24 cellular contexts compared by ENCODE assay signal in the genomic region with DNA sequence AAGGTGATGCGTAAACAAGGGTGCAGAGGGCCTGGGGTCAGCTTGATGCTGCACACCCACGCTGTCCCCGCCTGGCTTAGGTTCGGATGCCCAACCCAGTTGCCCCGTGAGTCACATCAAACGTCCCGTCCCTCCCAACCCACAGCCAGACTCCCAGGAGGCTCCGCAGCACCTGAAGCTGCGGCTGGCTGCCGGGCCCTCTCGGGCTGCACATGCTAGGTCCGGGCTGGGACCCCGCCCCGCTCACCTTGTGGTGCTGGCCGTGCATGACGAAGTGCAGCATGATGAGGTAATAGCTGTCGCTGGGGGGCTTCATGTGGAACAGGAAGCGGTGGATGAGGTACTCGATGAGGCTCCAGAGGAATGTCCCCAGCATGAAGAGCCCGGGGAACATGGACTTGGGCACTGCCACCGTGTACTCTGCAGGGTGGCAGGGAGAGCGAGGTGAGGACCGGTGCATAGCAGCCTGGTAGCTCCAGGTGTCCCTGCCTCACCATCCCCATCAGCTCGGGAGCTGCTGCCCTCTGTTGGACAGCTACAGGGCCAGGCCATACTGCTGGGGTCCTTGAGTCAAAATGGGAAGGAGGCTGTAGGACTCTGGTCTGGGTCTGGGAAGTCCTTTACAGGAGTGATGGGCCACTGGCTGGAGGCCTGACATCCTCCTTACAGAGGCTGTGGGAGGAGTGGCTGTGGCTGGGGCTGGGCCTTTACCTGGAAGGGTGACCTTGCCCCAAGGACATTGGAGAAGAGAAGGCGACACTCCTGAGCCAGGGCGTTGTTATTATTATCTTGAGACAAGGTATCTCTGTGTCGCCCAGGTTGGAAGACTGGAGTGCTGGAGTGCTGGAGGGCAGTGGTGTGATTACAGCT. TPM values are rescaled to one million over a fixed set of nuclear protein-coding genes. Genes with fewer than 3 reads are reported as not detected.
DNase-seq lines count a peak whose midpoint lies in the region; ATAC-seq and TF ChIP-seq lines count a peak whose summit lies in the region.
"Had no signal": no experiment of that assay in that cellular context is flagged by ENCODE, and none has a peak within 500 bp of the region (broad histone marks: within the 10 kb centered on the region; RNA-seq: fewer than 3 reads in every experiment).

No MANE protein-coding gene starts in this region.

- no peak overlapping the region for H3K56ac ChIP-seq in IMR-90 (ENCODE audit: extremely low read depth, insufficient read depth, low read length)

- TF ChIP-seq RAD21 in IMR-90 (IDR thresholded peaks at IDR 0.05; ENCODE audit: low read length) = no peak

- H4K20me1 ChIP-seq in IMR-90 (ENCODE audit: insufficient read depth, low read length) (no peaks in the 10 kb centered on the region), MM.1S (ENCODE audit: insufficient read depth, low read length) (no peaks in the 10 kb centered on the region)

- POLR2A ChIA-PET in IMR-90 (lab: Charles Lee; ENCODE audit: unreplicated experiment) = no interaction called here

- H3K4me1 ChIP-seq in IMR-90 (ENCODE audit: control insufficient read depth, insufficient read depth, low read length) (no peaks in the 10 kb centered on the region), MM.1S (ENCODE audit: low read length) (no peaks in the 10 kb centered on the region)
- H3K4me1 ChIP-seq: ascending aorta, esophagus squamous epithelium, right lobe of liver, uterus had no signal

- no peak overlapping the region for H4K91ac ChIP-seq in IMR-90 (ENCODE audit: insufficient read depth, low read depth, low read length)

- 88% methylated on average over 10 of the region's 27 CpGs; no CpG with 5 or more reads in 1 of the 2 experiments for WGBS in IMR-90 (ENCODE audit: extremely low coverage in 2 of 2, insufficient read length in 1 of 2), 2 experiments

- BruUV-seq in IMR-90 (replicated peaks; lab: Mats Ljungman, UMichigan) = no TSS peak

- H3K4me3 ChIP-seq in IMR-90 (ENCODE audit: insufficient read depth, low read depth, low read length) (no peak overlapping the region), dorsolateral prefrontal cortex (no peak overlapping the region), MM.1S (ENCODE audit: low read length) (no peak overlapping the region)
- H3K4me3 ChIP-seq: ascending aorta, esophagus squamous epithelium, ovary, right lobe of liver, uterus had no signal

- H2AK9ac ChIP-seq in IMR-90 (replicated peaks; ENCODE audit: low read depth, low read length, poor library complexity) = peak overlapping the region; percentile 13

- H4K8ac ChIP-seq in IMR-90 (ENCODE audit: low read depth in 2 of 2, low read length in 2 of 2) = no peak overlapping the region

- in situ Hi-C loops in IMR-90 (cut with MboI; ENCODE audit: low sequenced_read_pairs) = loop anchor here (5.0 kb wide), 1 partner anchor 138 kb away; no protein-coding TSS in a partner anchor

- H3K79me1 ChIP-seq in IMR-90 (ENCODE audit: low read depth in 1 of 2, low read length in 2 of 2) = no peaks in the 10 kb centered on the region

- TF ChIP-seq CTCF in IMR-90 (conservative IDR thresholded peaks at IDR 0.05; ENCODE audit: low read depth, low read length) (no peak), dorsolateral prefrontal cortex (IDR thresholded peaks at IDR 0.05 in 54 of 56, conservative IDR thresholded peaks at IDR 0.05 in 2 of 56; ENCODE audit: low read depth in 1 of 56, partially characterized antibody in 56 of 56) (no peak), MM.1S (IDR thresholded peaks at IDR 0.05; ENCODE audit: low read length) (no peak), osteocyte (IDR thresholded peaks at IDR 0.05) (no peak)

- H3K27ac ChIP-seq in IMR-90 (ENCODE audit: insufficient read depth, low read length) (no peak overlapping the region), dorsolateral prefrontal cortex (peak overlapping the region in 45 of 59 donors; percentile 9 to 100 (median 86)), MM.1S (ENCODE audit: low read length) (no peak overlapping the region)
- H3K27ac ChIP-seq: 22Rv1, ascending aorta, esophagus squamous epithelium, ovary, right lobe of liver, uterus had no signal

- intact Hi-C loops in IMR-90 (cut with micrococcal nuclease) = no loop called here
- intact Hi-C loops in dorsolateral prefrontal cortex (cut with DNase I) = no loop called here

- dilution Hi-C loops in IMR-90 (cut with HindIII; ENCODE audit: low sequenced_read_pairs, unreplicated experiment) = no loop called here

- H3F3A ChIP-seq in MM.1S (ENCODE audit: insufficient read depth, low read length) = no peaks in the 10 kb centered on the region

- no peaks in the 10 kb centered on the region for H3K9me1 ChIP-seq in IMR-90 (ENCODE audit: insufficient read depth, low read length)

- H3K4me3 Mint-ChIP-seq in osteocyte (ENCODE audit: unreplicated experiment) = no peak overlapping the region
- H3K4me3 Mint-ChIP-seq: activated naive CD4-positive, alpha-beta T cell treated with anti-CD3 and anti-CD28 coated beads, Interleukin-2, amount 50 U/mL, for 24 hours; naive thymus-derived CD4-positive, alpha-beta T cell had no signal

- H3K79me2 ChIP-seq in MM.1S (ENCODE audit: low read length) = no peaks in the 10 kb centered on the region

- H3K14ac ChIP-seq in IMR-90 (replicated peaks; ENCODE audit: low read depth, low read length) = no peak overlapping the region

- H3K9ac ChIP-seq in IMR-90 (ENCODE audit: low read depth, low read length) = no peak overlapping the region
- H3K9ac ChIP-seq in MM.1S (ENCODE audit: low read length) = no peak overlapping the region

- TF ChIP-seq POLR2A in IMR-90 (IDR thresholded peaks at IDR 0.05; ENCODE audit: low read depth, low read length) = no peak

- peak; percentile 14 for DNase-seq in 8988T
- no peak for DNase-seq in IMR-90
- no peak for DNase-seq in dorsolateral prefrontal cortex
- DNase-seq in MM.1S = no peak
- no peak for DNase-seq in osteocyte (ENCODE audit: extremely low spot score, unreplicated experiment)
- DNase-seq: activated CD4-positive, alpha-beta T cell treated with anti-CD3 and anti-CD28 coated beads for 4 hours; cerebellar nuclear complex; DMS79 treated with DMSO at 0.1 percent for 48 hours; effector CD4-positive, alpha-beta T cell; esophagus squamous epithelium; naive thymus-derived CD4-positive, alpha-beta T cell; NCI-H1417 treated with DMSO at 0.1 percent for 48 hours; NCI-H2171; NCI-H526; ovary; Right ventricle myocardium superior; uterus had no signal

- ATAC-seq in IMR-90 (ENCODE audit: low read depth) = no peak
- no peak for ATAC-seq in GM21717 (IDR thresholded peaks at IDR 0.05; ENCODE audit: unreplicated experiment)
- ATAC-seq: left lobe of liver; naive thymus-derived CD4-positive, alpha-beta T cell; right lobe of liver had no signal

- H3K27ac Mint-ChIP-seq in osteocyte (ENCODE audit: unreplicated experiment) = no peak overlapping the region
- H3K27ac Mint-ChIP-seq: activated naive CD4-positive, alpha-beta T cell treated with anti-CD3 and anti-CD28 coated beads, Interleukin-2, amount 50 U/mL, for 24 hours; naive thymus-derived CD4-positive, alpha-beta T cell had no signal

- CTCF ChIA-PET in IMR-90 (lab: Yijun Ruan, JAX) = no interaction called here

- no peak overlapping the region for H3K23ac ChIP-seq in IMR-90 (ENCODE audit: low read depth, low read length)

- peaks cover 13% of the 10 kb centered on the region; the same call in 1 of the 2 replicates for H3K27me3 ChIP-seq in IMR-90 (ENCODE audit: control insufficient read depth, insufficient read depth, low read length)
- no peaks in the 10 kb centered on the region for H3K27me3 ChIP-seq in dorsolateral prefrontal cortex
- no peaks in the 10 kb centered on the region for H3K27me3 ChIP-seq in MM.1S (replicated peaks; ENCODE audit: insufficient read depth, low read length)
- H3K27me3 ChIP-seq: ascending aorta, esophagus squamous epithelium, ovary, right lobe of liver, uterus had no signal

- no peak overlapping the region for H2BK5ac ChIP-seq in IMR-90 (ENCODE audit: low read depth, low read length, poor library complexity, severe bottlenecking)

- H3K18ac ChIP-seq in IMR-90 (ENCODE audit: low read depth, low read length) = no peak overlapping the region

- no peaks in the 10 kb centered on the region for H3K9me2 ChIP-seq in MM.1S (replicated peaks; ENCODE audit: insufficient read depth, low read length)

- H3K9me3 Mint-ChIP-seq in osteocyte (ENCODE audit: unreplicated experiment) = no peaks in the 10 kb centered on the region
- H3K9me3 Mint-ChIP-seq: activated naive CD4-positive, alpha-beta T cell treated with anti-CD3 and anti-CD28 coated beads, Interleukin-2, amount 50 U/mL, for 24 hours; naive thymus-derived CD4-positive, alpha-beta T cell had no signal

- H2AFZ ChIP-seq in IMR-90 (replicated peaks; ENCODE audit: low read length, poor library complexity) (peak overlapping the region; percentile 14), MM.1S (ENCODE audit: low read length) (no peak overlapping the region)

- no peak overlapping the region for H2BK15ac ChIP-seq in IMR-90 (ENCODE audit: low read depth, low read length)

- no peak overlapping the region for H4K5ac ChIP-seq in IMR-90 (ENCODE audit: low read depth, low read length)

- H3K36me3 ChIP-seq in IMR-90 (ENCODE audit: control insufficient read depth, insufficient read depth, low read length) (no peaks in the 10 kb centered on the region), MM.1S (replicated peaks; ENCODE audit: insufficient read depth, low read length) (no peaks in the 10 kb centered on the region)
- H3K36me3 ChIP-seq: ascending aorta, esophagus squamous epithelium, ovary, right lobe of liver, uterus had no signal

- no peaks in the 10 kb centered on the region for H3K4me1 Mint-ChIP-seq in osteocyte (ENCODE audit: unreplicated experiment)
- H3K4me1 Mint-ChIP-seq: activated naive CD4-positive, alpha-beta T cell treated with anti-CD3 and anti-CD28 coated beads, Interleukin-2, amount 50 U/mL, for 24 hours; naive thymus-derived CD4-positive, alpha-beta T cell had no signal

- H3K27me3 Mint-ChIP-seq in osteocyte (ENCODE audit: unreplicated experiment) = peaks cover 10% of the 10 kb centered on the region
- H3K27me3 Mint-ChIP-seq: activated naive CD4-positive, alpha-beta T cell treated with anti-CD3 and anti-CD28 coated beads, Interleukin-2, amount 50 U/mL, for 24 hours; naive thymus-derived CD4-positive, alpha-beta T cell had no signal

- H3K4me2 ChIP-seq in IMR-90 (ENCODE audit: low read depth, low read length) (no peak overlapping the region), MM.1S (ENCODE audit: low read depth, low read length) (no peak overlapping the region)

- no peak overlapping the region for H3K4ac ChIP-seq in IMR-90 (ENCODE audit: low read depth, low read length)

- H3K9me3 ChIP-seq in IMR-90 (ENCODE audit: control insufficient read depth, insufficient read depth, low read length) = no peaks in the 10 kb centered on the region
- H3K9me3 ChIP-seq in MM.1S (replicated peaks; ENCODE audit: insufficient read depth, low read length) = no peaks in the 10 kb centered on the region
- H3K9me3 ChIP-seq: ascending aorta, esophagus squamous epithelium, ovary, right lobe of liver, uterus had no signal

- no peak overlapping the region for H2BK20ac ChIP-seq in IMR-90 (ENCODE audit: low read depth, low read length)

- no peaks in the 10 kb centered on the region for H3K36me3 Mint-ChIP-seq in osteocyte (ENCODE audit: unreplicated experiment)
- H3K36me3 Mint-ChIP-seq: activated naive CD4-positive, alpha-beta T cell treated with anti-CD3 and anti-CD28 coated beads, Interleukin-2, amount 50 U/mL, for 24 hours; naive thymus-derived CD4-positive, alpha-beta T cell had no signal

- H2AK5ac ChIP-seq in IMR-90 (ENCODE audit: low read depth, low read length) = no peak overlapping the region

- H2BK120ac ChIP-seq in IMR-90 (ENCODE audit: low read depth, low read length) = no peak overlapping the region

RNA-seq across cellular contexts. Expression of a gene that starts 18.3 kb away (rescaled TPM):
- total RNA-seq in IMR-90 (2012; rRNA removed) = 4.2 and 4.5 TPM in 2 replicates
- 3.6 and 3.7 TPM in 2 replicates for polyA plus RNA-seq in IMR-90 (2012; rRNA removed)
- 1.2 and 1.6 TPM in 2 replicates for polyA plus RNA-seq in IMR-90 (2012; cell fraction: cytosol; rRNA removed)
- polyA plus RNA-seq in IMR-90 (2012; cell fraction: nucleus; rRNA removed; ENCODE audit: low replicate concordance) = 3.8 and 14.0 TPM in 2 replicates
- 10 to 100 TPM in 13 of 120 experiments, 1 to 10 TPM in 107; 1.3 to 18.4 (median 4.9) TPM for total RNA-seq in dorsolateral prefrontal cortex
- 0.50 and 1.3 TPM in 2 replicates for total RNA-seq in osteocyte

RNA-seq across cellular contexts. Expression of a gene that starts 52.3 kb away (rescaled TPM):
- total RNA-seq in IMR-90 (2012; rRNA removed) (27.6 and 28.3 TPM in 2 replicates), dorsolateral prefrontal cortex (10 to 100 TPM in 114 of 120 experiments, 1 to 10 TPM in 6; 8.3 to 26.1 (median 14.4) TPM), osteocyte (30.7 and 31.8 TPM in 2 replicates)
- polyA plus RNA-seq in IMR-90 (2012; rRNA removed) = 14.9 and 16.7 TPM in 2 replicates
- polyA plus RNA-seq in IMR-90 (2012; cell fraction: cytosol; rRNA removed) = 5.4 and 7.1 TPM in 2 replicates
- 10.9 and 17.0 TPM in 2 replicates for polyA plus RNA-seq in IMR-90 (2012; cell fraction: nucleus; rRNA removed; ENCODE audit: low replicate concordance)

RNA-seq across cellular contexts. Expression of a gene that starts 55.6 kb away (rescaled TPM):
- not detected in 2 replicates for total RNA-seq in IMR-90 (2012; rRNA removed)
- not detected in 2 replicates for polyA plus RNA-seq in IMR-90 (2012; rRNA removed)
- 0.01 TPM in 1 of 2 replicates, not detected in the other for polyA plus RNA-seq in IMR-90 (2012; cell fraction: cytosol; rRNA removed)
- polyA plus RNA-seq in IMR-90 (2012; cell fraction: nucleus; rRNA removed; ENCODE audit: low replicate concordance) = 0.02 TPM in 1 of 2 replicates, not detected in the other
- total RNA-seq in dorsolateral prefrontal cortex = 100 to 1,000 TPM in 11 of 120 experiments, 10 to 100 TPM in 106, 1 to 10 TPM in 3; 7.4 to 185 (median 44.7) TPM
- total RNA-seq in osteocyte = not detected in 2 replicates
- total RNA-seq: ascending aorta, left lobe of liver, mesenteric fat pad, uterus had no signal
- polyA plus RNA-seq: naive thymus-derived CD4-positive, alpha-beta T cell had no signal

Comparison
In these comparisons a context has a peak if more than half of its experiments do, and no peak if none do; other contexts are left out.
1. H3K27ac ChIP-seq: peak in dorsolateral prefrontal cortex (45 of 59); none in IMR-90 (single experiment) and MM.1S (single experiment).